In the genomic region with DNA sequence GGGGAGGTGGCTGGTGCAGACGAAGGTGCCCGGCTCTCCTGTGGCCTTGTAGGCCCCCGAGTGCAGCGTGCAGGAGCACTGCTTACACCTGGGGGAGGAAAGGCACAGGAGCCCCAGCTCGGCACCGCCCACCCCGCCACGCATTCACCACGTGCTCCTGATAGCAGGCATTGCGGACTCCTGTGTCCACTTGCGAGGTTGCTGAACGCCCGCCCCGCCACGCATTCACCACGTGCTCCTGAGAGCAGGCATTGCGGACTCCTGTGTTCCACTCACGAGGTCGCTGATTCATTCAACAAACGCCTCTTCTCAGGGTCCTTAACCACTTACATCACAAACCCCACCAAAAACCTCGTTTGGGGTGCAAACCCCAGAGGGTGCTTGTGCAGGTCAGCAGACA, we compare ENCODE assay signal across 15 cellular contexts. TPM values are rescaled to one million over a fixed set of nuclear protein-coding genes. Genes with fewer than 3 reads are reported as not detected.
DNase-seq lines count a peak whose midpoint lies in the region; ATAC-seq, FAIRE-seq and TF ChIP-seq lines count a peak whose summit lies in the region.
"Had no signal": no experiment of that assay in that cellular context is flagged by ENCODE, and none has a peak within 500 bp of the region (broad histone marks: within the 10 kb centered on the region; RNA-seq: fewer than 3 reads in every experiment).

No MANE protein-coding gene starts in this region.

- H3K18ac ChIP-seq in neuronal stem cell (ENCODE audit: low read length), result peak overlapping the region; percentile 76

- peak overlapping the region; percentile 2 for H3K4ac ChIP-seq in neuronal stem cell (ENCODE audit: low read length)

- H3K14ac ChIP-seq in neuronal stem cell (ENCODE audit: low read length), result peak overlapping the region; percentile 31

- TF ChIP-seq EP300 in HepG2 (IDR thresholded peaks at IDR 0.05; ENCODE audit: low read depth in 2 of 2, low read length in 2 of 2) (no peak), HepG2 (CRISPR knock-in tag; IDR thresholded peaks at IDR 0.05; ENCODE audit: borderline replicate concordance) (no peak)

- ATAC-seq in HepG2 (no peak), right lobe of liver (no peak), GM18909 (IDR thresholded peaks at IDR 0.05; ENCODE audit: poor library complexity, unreplicated experiment) (no peak)
- ATAC-seq: A549 had no signal

- WGBS in HepG2 (ENCODE audit: low lambda C conversion rate), result 87% methylated on average over 10 of the region's 21 CpGs
- 93% methylated on average over 6 of the region's 21 CpGs for WGBS in right lobe of liver (ENCODE audit: insufficient coverage, low coverage, low lambda C conversion rate, missing lambda C conversion rate)
- WGBS in neuronal stem cell (ENCODE audit: extremely low coverage in 2 of 2, insufficient read length in 2 of 2, insufficient replicate concordance in 1 of 2), 2 donors, result no CpG with 5 or more reads among the region's 21 CpGs

- H3K36me3 ChIP-seq in HepG2 (replicated peaks in 1 of 2; ENCODE audit: control insufficient read depth in 1 of 2, insufficient read depth in 2 of 2, low read length in 2 of 2), result no peaks in the 10 kb centered on the region; a peak in 2 of 5 replicates
- peaks cover 0 to 5% (median 0%) of the 10 kb centered on the region in 4 donors for H3K36me3 ChIP-seq in right lobe of liver
- no peaks in the 10 kb centered on the region for H3K36me3 ChIP-seq in neuronal stem cell (replicated peaks in 1 of 2; ENCODE audit: control insufficient read depth in 2 of 2, insufficient read depth in 2 of 2, low read length in 2 of 2)
- H3K36me3 ChIP-seq: BLaER1 had no signal

- no peak overlapping the region for H2AFZ ChIP-seq in HepG2 (ENCODE audit: low read length)
- H2AFZ ChIP-seq in neuronal stem cell (ENCODE audit: low read length), result no peak overlapping the region

- no peak overlapping the region for H2BK120ac ChIP-seq in neuronal stem cell (ENCODE audit: low read depth, low read length)

- peak overlapping the region; percentile 69 for H2BK15ac ChIP-seq in neuronal stem cell (ENCODE audit: low read length)

- H3K79me1 ChIP-seq in neuronal stem cell (ENCODE audit: low read depth, low read length), result no peaks in the 10 kb centered on the region

- H3K9me3 ChIP-seq in HepG2 (ENCODE audit: low read length) (no peaks in the 10 kb centered on the region), right lobe of liver (no peaks in the 10 kb centered on the region), neuronal stem cell (replicated peaks in 1 of 2; ENCODE audit: control insufficient read depth in 2 of 2, insufficient read depth in 1 of 2, low read depth in 1 of 2, low read length in 2 of 2) (no peaks in the 10 kb centered on the region)
- H3K9me3 ChIP-seq: A549, BLaER1 had no signal

- no peak overlapping the region for H4K8ac ChIP-seq in neuronal stem cell (ENCODE audit: low read depth, low read length)

- H3K4me3 ChIP-seq in HepG2 (replicated peaks in 1 of 3; ENCODE audit: insufficient read depth in 1 of 3, low read depth in 2 of 3, low read length in 3 of 3) (no peak overlapping the region), right lobe of liver (no peak overlapping the region), neuronal stem cell (ENCODE audit: low read length in 2 of 2) (no peak overlapping the region)
- H3K4me3 ChIP-seq: A549, BLaER1 had no signal

- DNase-seq in HepG2 (ENCODE audit: low spot score), result no peak
- DNase-seq in right lobe of liver, result no peak
- DNase-seq in neuronal stem cell (ENCODE audit: low spot score), result no peak
- no peak for DNase-seq in D341Med (ENCODE audit: low spot score)
- DNase-seq in foreskin melanocyte, result no peak
- DNase-seq: CD4-positive, alpha-beta memory T cell; DMS79 treated with DMSO at 0.1 percent for 48 hours; GF-D8; GOT3; H7 had no signal

- no peaks in the 10 kb centered on the region; a peak in 1 of 5 replicates for H3K27me3 ChIP-seq in HepG2 (ENCODE audit: control insufficient read depth in 1 of 2, insufficient read depth in 2 of 2, low read length in 2 of 2)
- H3K27me3 ChIP-seq in right lobe of liver, result no peaks in the 10 kb centered on the region
- H3K27me3 ChIP-seq in neuronal stem cell (ENCODE audit: control insufficient read depth in 3 of 3, insufficient read depth in 3 of 3, low read depth in 1 of 3, low read length in 3 of 3), result no peaks in the 10 kb centered on the region
- H3K27me3 ChIP-seq: BLaER1 had no signal

- H2AK5ac ChIP-seq in neuronal stem cell (ENCODE audit: low read depth, low read length), result peak overlapping the region; percentile 91

- no peak for TF ChIP-seq RAD21 in HepG2 (CRISPR knock-in tag; IDR thresholded peaks at IDR 0.05)

- H4K20me1 ChIP-seq in HepG2 (ENCODE audit: insufficient read depth, low read length), result no peaks in the 10 kb centered on the region
- H4K20me1 ChIP-seq: BLaER1 had no signal

- BruUV-seq in HepG2 (replicated peaks; lab: Mats Ljungman, UMichigan), result no TSS peak

- POLR2A ChIA-PET in HepG2 (lab: Yijun Ruan, JAX), result no interaction called here

- H3K27ac ChIP-seq in HepG2 (ENCODE audit: extremely low read length, insufficient read depth, low read length), result no peak overlapping the region
- H3K27ac ChIP-seq in right lobe of liver, result no peak overlapping the region
- peak overlapping the region; percentile 82 for H3K27ac ChIP-seq in angular gyrus (ENCODE audit: low read depth, low read length)
- H3K27ac ChIP-seq in neuronal stem cell (replicated peaks; ENCODE audit: low read length), result no peak overlapping the region
- H3K27ac ChIP-seq: 22Rv1, BLaER1 had no signal

- in situ Hi-C loops in HepG2 (cut with HindIII; ENCODE audit: extremely low pct_ligation_motif_present, low pct_unique_long_range_greater_than_20kb), result no loop called here

- no peaks in the 10 kb centered on the region for H3K79me2 ChIP-seq in HepG2 (ENCODE audit: insufficient read depth, low read length)

- intact Hi-C loops in HepG2 (cut with micrococcal nuclease; ENCODE audit: unreplicated experiment) (no loop called here), right lobe of liver (cut with DNase I) (no loop called here)

- no peak for TF ChIP-seq CTCF in HepG2 (CRISPR knock-in tag; IDR thresholded peaks at IDR 0.05)
- no peak for TF ChIP-seq CTCF in right lobe of liver (IDR thresholded peaks at IDR 0.05)

- FAIRE-seq in HepG2 (lab: Jason Lieb, UNC), result no peak
- FAIRE-seq: A549 had no signal

- H3K9ac ChIP-seq in HepG2 (ENCODE audit: insufficient read depth, low read depth, low read length) (no peak overlapping the region), neuronal stem cell (ENCODE audit: low read depth, low read length, poor library complexity) (no peak overlapping the region)
- H3K9ac ChIP-seq: BLaER1 had no signal

- no peak overlapping the region for H3K23ac ChIP-seq in neuronal stem cell (ENCODE audit: low read depth, low read length, poor library complexity)

- H3K4me2 ChIP-seq in HepG2 (ENCODE audit: low read depth, low read length) (no peak overlapping the region), neuronal stem cell (ENCODE audit: insufficient read depth, low read length, poor library complexity, severe bottlenecking) (no peak overlapping the region)
- H3K4me2 ChIP-seq: A549, BLaER1 had no signal

- no peak overlapping the region for H4K91ac ChIP-seq in neuronal stem cell (ENCODE audit: low read depth, low read length, poor library complexity)

- CTCF ChIA-PET in HepG2 (lab: Yijun Ruan, JAX; ENCODE audit: low intra/inter-chr PET ratio, low total read pairs), result no interaction called here

- H2BK5ac ChIP-seq in neuronal stem cell (ENCODE audit: low read length), result peak overlapping the region; percentile 75

- no peak overlapping the region for H2BK12ac ChIP-seq in neuronal stem cell (ENCODE audit: low read length)

- H3K4me1 ChIP-seq in HepG2 (ENCODE audit: insufficient read depth, low read length), result no peaks in the 10 kb centered on the region
- no peaks in the 10 kb centered on the region for H3K4me1 ChIP-seq in right lobe of liver
- no peaks in the 10 kb centered on the region for H3K4me1 ChIP-seq in neuronal stem cell (ENCODE audit: control insufficient read depth in 2 of 2, insufficient read depth in 1 of 2, low read depth in 1 of 2, low read length in 2 of 2)

- TF ChIP-seq POLR2A in HepG2 (IDR thresholded peaks at IDR 0.05; ENCODE audit: insufficient read depth in 1 of 2, low read depth in 2 of 2, low read length in 2 of 2), result no peak
- TF ChIP-seq POLR2A in right lobe of liver (IDR thresholded peaks at IDR 0.05), result no peak

RNA-seq across cellular contexts. Expression of gene MICALL2, which starts 13.9 kb away (rescaled TPM):
- 1.8 and 5.8 TPM in 2 replicates for total RNA-seq in HepG2 (2016; rRNA removed; fragmentation: Illumina TruSeq; extraction: Trizol)
- 5.5 and 6.3 TPM in 2 replicates for total RNA-seq in HepG2 (2016; cell fraction: cytosol; rRNA removed; fragmentation: Illumina TruSeq; extraction: Trizol; ENCODE audit: low read depth)
- total RNA-seq in HepG2 (2016; cell fraction: insoluble cytoplasmic fraction; rRNA removed; fragmentation: Illumina TruSeq; extraction: Trizol), result 2.1 and 6.3 TPM in 2 replicates
- total RNA-seq in HepG2 (2016; cell fraction: membrane; rRNA removed; fragmentation: Illumina TruSeq; extraction: Trizol), result 2.9 and 3.0 TPM in 2 replicates
- 7.9 and 10.2 TPM in 2 replicates for total RNA-seq in HepG2 (2016; cell fraction: nucleus; rRNA removed; fragmentation: Illumina TruSeq; extraction: Trizol)
- polyA plus RNA-seq in HepG2 (2011; rRNA removed), result 12.4 and 15.0 TPM in 2 replicates
- 2.3 and 4.4 TPM in 2 replicates for polyA plus RNA-seq in HepG2 (2011; cell fraction: cytosol; rRNA removed)
- 231 and 294 TPM in 2 replicates for polyA plus RNA-seq in HepG2 (2011; cell fraction: nucleus; rRNA removed)
- polyA plus RNA-seq in HepG2 (2012), result 5.9 and 10.1 TPM in 2 replicates
- 1.1 and 1.7 TPM in 2 replicates for polyA plus RNA-seq in HepG2 (2016; cell fraction: cytosol; fragmentation: Illumina TruSeq; extraction: Trizol; ENCODE audit: low read depth)
- 1.9 and 2.3 TPM in 2 replicates for polyA plus RNA-seq in HepG2 (2016; cell fraction: insoluble cytoplasmic fraction; fragmentation: Illumina TruSeq; extraction: Trizol; ENCODE audit: low read depth)
- polyA plus RNA-seq in HepG2 (2016; cell fraction: membrane; fragmentation: Illumina TruSeq; extraction: Trizol; ENCODE audit: low read depth), result 1.3 and 1.7 TPM in 2 replicates
- polyA plus RNA-seq in HepG2 (2016; cell fraction: nucleus; fragmentation: Illumina TruSeq; extraction: Trizol; ENCODE audit: insufficient read depth, low read depth), result 32.1 and 32.9 TPM in 2 replicates
- 17.6 and 22.4 TPM in 2 replicates for polyA minus RNA-seq in HepG2 (2011; rRNA and poly(A)+ RNA removed; ENCODE audit: low replicate concordance)
- polyA minus RNA-seq in HepG2 (2011; cell fraction: cytosol; rRNA and poly(A)+ RNA removed), result 2.2 and 2.5 TPM in 2 replicates
- 26.2 and 30.8 TPM in 2 replicates for polyA minus RNA-seq in HepG2 (2011; cell fraction: nucleus; rRNA and poly(A)+ RNA removed)
- 10 to 100 TPM in 5 of 6 experiments, 1 to 10 TPM in 1; 8.2 to 23.8 (median 13.6) TPM for total RNA-seq in right lobe of liver
- 9.4 TPM for polyA plus RNA-seq in neuronal stem cell (2013, experiment 1 of 2)
- 10.1 TPM for polyA plus RNA-seq in neuronal stem cell (2013, experiment 2 of 2)

RNA-seq across cellular contexts. Expression of gene INTS1, which starts 58.8 kb away (rescaled TPM):
- total RNA-seq in HepG2 (2016; rRNA removed; fragmentation: Illumina TruSeq; extraction: Trizol) (17.3 and 29.0 TPM in 2 replicates), right lobe of liver (10 to 100 TPM; 30.1 to 49.6 (median 41.2) TPM)
- total RNA-seq in HepG2 (2016; cell fraction: cytosol; rRNA removed; fragmentation: Illumina TruSeq; extraction: Trizol; ENCODE audit: low read depth), result 5.1 and 5.5 TPM in 2 replicates
- total RNA-seq in HepG2 (2016; cell fraction: insoluble cytoplasmic fraction; rRNA removed; fragmentation: Illumina TruSeq; extraction: Trizol), result 10.4 and 29.7 TPM in 2 replicates
- 7.6 and 9.1 TPM in 2 replicates for total RNA-seq in HepG2 (2016; cell fraction: membrane; rRNA removed; fragmentation: Illumina TruSeq; extraction: Trizol)
- 41.5 and 48.7 TPM in 2 replicates for total RNA-seq in HepG2 (2016; cell fraction: nucleus; rRNA removed; fragmentation: Illumina TruSeq; extraction: Trizol)
- 13.7 and 18.2 TPM in 2 replicates for polyA plus RNA-seq in HepG2 (2011; rRNA removed)
- polyA plus RNA-seq in HepG2 (2011; cell fraction: cytosol; rRNA removed), result 13.7 and 18.1 TPM in 2 replicates
- 167 and 254 TPM in 2 replicates for polyA plus RNA-seq in HepG2 (2011; cell fraction: nucleus; rRNA removed)
- polyA plus RNA-seq in HepG2 (2012), result 20.5 and 22.5 TPM in 2 replicates
- polyA plus RNA-seq in HepG2 (2016; cell fraction: cytosol; fragmentation: Illumina TruSeq; extraction: Trizol; ENCODE audit: low read depth), result 3.9 and 4.3 TPM in 2 replicates
- polyA plus RNA-seq in HepG2 (2016; cell fraction: insoluble cytoplasmic fraction; fragmentation: Illumina TruSeq; extraction: Trizol; ENCODE audit: low read depth), result 11.9 and 26.2 TPM in 2 replicates
- 6.0 and 6.1 TPM in 2 replicates for polyA plus RNA-seq in HepG2 (2016; cell fraction: membrane; fragmentation: Illumina TruSeq; extraction: Trizol; ENCODE audit: low read depth)
- polyA plus RNA-seq in HepG2 (2016; cell fraction: nucleus; fragmentation: Illumina TruSeq; extraction: Trizol; ENCODE audit: insufficient read depth, low read depth), result 118 and 123 TPM in 2 replicates
- polyA minus RNA-seq in HepG2 (2011; rRNA and poly(A)+ RNA removed; ENCODE audit: low replicate concordance), result 33.5 and 55.8 TPM in 2 replicates
- 18.4 and 23.7 TPM in 2 replicates for polyA minus RNA-seq in HepG2 (2011; cell fraction: cytosol; rRNA and poly(A)+ RNA removed)
- polyA minus RNA-seq in HepG2 (2011; cell fraction: nucleus; rRNA and poly(A)+ RNA removed), result 25.5 and 29.1 TPM in 2 replicates
- 25.3 TPM for polyA plus RNA-seq in neuronal stem cell (2013, experiment 1 of 2)
- polyA plus RNA-seq in neuronal stem cell (2013, experiment 2 of 2), result 24.4 TPM
